11 cellular contexts compared by ENCODE assay signal in genomic region chr17:8149419-8150193, GRCh38. TPM values are rescaled to one million over a fixed set of nuclear protein-coding genes. Genes with fewer than 3 reads are reported as not detected.
DNase-seq lines count a peak whose midpoint lies in the region; ATAC-seq and TF ChIP-seq lines count a peak whose summit lies in the region.
"Had no signal": no experiment of that assay in that cellular context is flagged by ENCODE, and none has a peak within 500 bp of the region (broad histone marks: within the 10 kb centered on the region; RNA-seq: fewer than 3 reads in every experiment).

No MANE protein-coding gene starts in this region.

- WGBS in stomach, 5 donors: 92 to 96% (median 92%) methylated on average over 19 to 29 of the region's 29 CpGs

- ATAC-seq in RWPE2 (ENCODE audit: low read depth) (no peak), HG03159 (IDR thresholded peaks at IDR 0.05; ENCODE audit: unreplicated experiment) (no peak)

- H3K27ac ChIP-seq in RWPE2 (ENCODE audit: poor library complexity, severe bottlenecking): peak overlapping the region; percentile 98
- H3K27ac ChIP-seq in dorsolateral prefrontal cortex: peak overlapping the region in 48 of 59 donors; percentile 59 to 100 (median 100)
- peak overlapping the region in 3 of 5 donors; percentile 100 for H3K27ac ChIP-seq in stomach

- H3K4me1 ChIP-seq in RWPE2 (ENCODE audit: insufficient read depth, poor library complexity, severe bottlenecking) (peaks cover 16% of the 10 kb centered on the region), stomach (peaks cover 32 to 71% (median 66%) of the 10 kb centered on the region in 4 donors)

- H3K36me3 ChIP-seq in RWPE2 (ENCODE audit: low read depth) (peaks cover 94% of the 10 kb centered on the region), stomach (peaks cover 69 to 73% (median 71%) of the 10 kb centered on the region in 4 donors)

- TF ChIP-seq EP300 in stomach (IDR thresholded peaks at IDR 0.05): no peak

- TF ChIP-seq CTCF in RWPE2 (IDR thresholded peaks at IDR 0.05; ENCODE audit: poor library complexity, severe bottlenecking): no peak
- TF ChIP-seq CTCF in dorsolateral prefrontal cortex (IDR thresholded peaks at IDR 0.05 in 54 of 56, conservative IDR thresholded peaks at IDR 0.05 in 2 of 56; ENCODE audit: low read depth in 1 of 56, partially characterized antibody in 56 of 56): no peak
- TF ChIP-seq CTCF in stomach (IDR thresholded peaks at IDR 0.05): no peak

- intact Hi-C loops in dorsolateral prefrontal cortex (cut with DNase I): loop anchor here (1.0 to 10.0 kb wide), 3 partner anchors 9 to 305 kb away; partner anchors contain the start of gene BORCS6 (in 1 of the 2)
- intact Hi-C loops in stomach (cut with DNase I; ENCODE audit: low total_unique reads): no loop called here

- no peak for TF ChIP-seq POLR2A in stomach (IDR thresholded peaks at IDR 0.05)

- no peaks in the 10 kb centered on the region for H3K27me3 ChIP-seq in RWPE2 (ENCODE audit: insufficient read depth, poor library complexity, severe bottlenecking)
- no peaks in the 10 kb centered on the region for H3K27me3 ChIP-seq in dorsolateral prefrontal cortex
- H3K27me3 ChIP-seq in stomach: no peaks in the 10 kb centered on the region

- DNase-seq in RWPE2 (ENCODE audit: low spot score): no peak
- DNase-seq in dorsolateral prefrontal cortex: no peak
- DNase-seq in stomach: no peak
- no peak for DNase-seq in activated gamma-delta T cell treated with Interleukin-2 at 50 U/mL for 16 hours
- DNase-seq: DND-41; Kasumi-1; NCI-H526; stimulated activated CD4-positive, alpha-beta T cell treated with anti-CD3 and anti-CD28 coated beads, Interleukin-15, amount 100 ng/mL, for 24 hours; substantia nigra had no signal

- H3K4me3 ChIP-seq in RWPE2 (ENCODE audit: severe bottlenecking) (no peak overlapping the region), dorsolateral prefrontal cortex (peak overlapping the region in 23 of 59 donors; percentile 3 to 98 (median 91)), stomach (peak overlapping the region in 1 of 4 donors; percentile 67)

- H3K9me3 ChIP-seq in RWPE2 (ENCODE audit: severe bottlenecking) (no peaks in the 10 kb centered on the region), stomach (no peaks in the 10 kb centered on the region)

RNA-seq across cellular contexts. Expression of gene PER1, which starts 2.6 kb away (rescaled TPM):
- total RNA-seq in dorsolateral prefrontal cortex: 100 to 1,000 TPM in 74 of 120 experiments, 10 to 100 TPM in 46; 46.9 to 218 (median 112) TPM
- total RNA-seq in stomach: 100 to 1,000 TPM in 3 of 5 donors, 10 to 100 TPM in 2; 16.2 to 163 (median 137) TPM
- polyA plus RNA-seq in stomach: 10 to 100 TPM; 47.2 to 69.4 (median 66.7) TPM

RNA-seq across cellular contexts. Expression of gene VAMP2, which starts 13.1 kb away (rescaled TPM):
- total RNA-seq in dorsolateral prefrontal cortex (100 to 1,000 TPM; 264 to 763 (median 490) TPM), stomach (100 to 1,000 TPM in 1 of 5 donors, 10 to 100 TPM in 2, 1 to 10 TPM in 2; 6.7 to 104 (median 17.3) TPM)
- 10 to 100 TPM; 32.4 to 58.8 (median 43.1) TPM for polyA plus RNA-seq in stomach

RNA-seq across cellular contexts. Expression of gene HES7, which starts 25.7 kb away (rescaled TPM):
- total RNA-seq in dorsolateral prefrontal cortex (1 to 10 TPM in 88 of 120 experiments, under 1 TPM in 29, not detected in 3; 0.28 to 5.9 (median 1.7) TPM), stomach (not detected)
- polyA plus RNA-seq in stomach: under 1 TPM in 2 of 3 donors, not detected in 1; 0.58 to 0.92 TPM
- total RNA-seq: mononuclear cell had no signal

RNA-seq across cellular contexts. Expression of gene TMEM107, which starts 26.6 kb away (rescaled TPM):
- total RNA-seq in dorsolateral prefrontal cortex (10 to 100 TPM in 119 of 120 experiments, 1 to 10 TPM in 1; 9.1 to 25.9 (median 17.1) TPM), stomach (10 to 100 TPM in 3 of 5 donors, 1 to 10 TPM in 2; 5.2 to 37.6 (median 14.9) TPM)
- 10 to 100 TPM in 1 of 3 donors, 1 to 10 TPM in 2; 6.3 to 10.3 (median 8.0) TPM for polyA plus RNA-seq in stomach

RNA-seq across cellular contexts. Expression of gene ALOXE3, which starts 31.3 kb away (rescaled TPM):
- total RNA-seq in dorsolateral prefrontal cortex (1 to 10 TPM in 110 of 120 experiments, under 1 TPM in 10; 0.39 to 6.5 (median 2.0) TPM), stomach (not detected)
- polyA plus RNA-seq in stomach: under 1 TPM in 2 of 3 donors, not detected in 1; 0.12 to 0.43 TPM
